28 cellular contexts compared by ENCODE assay signal in the genomic region with DNA sequence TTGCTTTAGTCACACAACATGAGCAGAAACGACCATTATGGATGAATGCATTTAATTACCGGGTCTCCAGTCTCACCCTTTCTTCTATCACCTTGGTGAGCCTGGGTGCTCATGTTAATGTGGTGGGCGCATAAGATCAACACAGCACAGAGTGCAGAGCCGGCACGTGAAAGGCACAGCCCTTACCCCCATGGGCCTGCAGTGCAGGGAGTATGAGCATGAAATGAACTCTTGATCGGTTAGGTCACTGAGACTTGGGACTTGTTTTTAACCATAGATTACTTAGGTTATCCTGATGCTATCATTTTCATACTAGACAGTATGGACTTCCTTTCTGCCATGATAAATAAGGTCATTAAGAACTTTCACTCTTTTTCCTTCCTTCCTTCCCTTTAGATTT.
"Had no signal": no experiment of that assay in that cellular context is flagged by ENCODE, and none has a peak within 500 bp of the region (broad histone marks: within the 10 kb centered on the region; RNA-seq: fewer than 3 reads in every experiment).

No MANE protein-coding gene starts in this region.

- H3K4me2 ChIP-seq: hepatocyte had no signal

- H3K27me3 ChIP-seq: dorsolateral prefrontal cortex, foreskin keratinocyte, gastroesophageal sphincter, heart left ventricle, hepatocyte, left lung, neutrophil, pancreas, right lobe of liver, stomach, thyroid gland had no signal

- H3K4me3 Mint-ChIP-seq: naive thymus-derived CD4-positive, alpha-beta T cell had no signal

- H3K27ac Mint-ChIP-seq: progenitor cell of endocrine pancreas had no signal

- H3K36me3 ChIP-seq: gastroesophageal sphincter, heart left ventricle, left lung, neutrophil, pancreas, right lobe of liver, stomach, thyroid gland had no signal

- H3K27ac ChIP-seq: dorsolateral prefrontal cortex, epithelial cell of prostate, foreskin keratinocyte, gastroesophageal sphincter, heart left ventricle, hepatocyte, left lung, neutrophil, pancreas, right lobe of liver, stomach, thyroid gland had no signal

- H3K4me3 ChIP-seq: dorsolateral prefrontal cortex, gastroesophageal sphincter, heart left ventricle, hepatocyte, left lung, pancreas, right lobe of liver, stomach, thyroid gland had no signal

- FAIRE-seq: pancreas, small intestine had no signal

- DNase-seq: cortex of kidney; dorsolateral prefrontal cortex; effector CD4-positive, alpha-beta T cell; foreskin keratinocyte; heart left ventricle; left cardiac atrium; left lung; mammary epithelial cell; mesendoderm; midbrain; naive thymus-derived CD4-positive, alpha-beta T cell; pancreas; right lobe of liver; small intestine; stimulated activated CD4-positive, alpha-beta T cell treated with anti-CD3 and anti-CD28 coated beads, Interleukin-12 subunit alpha, Interleukin-12 subunit beta, amount 100 ng/mL, for 4 hours; stimulated activated CD4-positive, alpha-beta T cell treated with anti-CD3 and anti-CD28 coated beads, Interleukin-1b, Interleukin-23, amount 100 ng/mL, for 48 hours; stimulated activated CD4-positive, alpha-beta T cell treated with anti-CD3 and anti-CD28 coated beads, Interleukin-4, amount 100 ng/mL, for 1 hour; stimulated activated CD8-positive, alpha-beta memory T cell treated with anti-CD3 and anti-CD28 coated beads, Interleukin-4, amount 100 ng/mL, for 48 hours; stimulated activated naive CD4-positive, alpha-beta T cell; stomach; thyroid gland; trophoblast cell had no signal

- H2AFZ ChIP-seq: hepatocyte had no signal

- H3K9me3 Mint-ChIP-seq: naive thymus-derived CD4-positive, alpha-beta T cell had no signal

- H3K27me3 Mint-ChIP-seq: naive thymus-derived CD4-positive, alpha-beta T cell; progenitor cell of endocrine pancreas had no signal

- ATAC-seq: esophagus mucosa; foreskin keratinocyte; gastroesophageal sphincter; heart left ventricle; left cardiac atrium; left lung; naive thymus-derived CD4-positive, alpha-beta T cell; pancreas; right lobe of liver had no signal

- H3K4me1 ChIP-seq: foreskin keratinocyte, left lung, pancreas, stomach, thyroid gland had no signal

- H3K9me3 ChIP-seq: gastroesophageal sphincter, heart left ventricle, left lung, neutrophil, pancreas, right lobe of liver, stomach, thyroid gland had no signal

- H3K79me2 ChIP-seq: hepatocyte had no signal
